10 cellular contexts compared by ENCODE assay signal in the genomic region with DNA sequence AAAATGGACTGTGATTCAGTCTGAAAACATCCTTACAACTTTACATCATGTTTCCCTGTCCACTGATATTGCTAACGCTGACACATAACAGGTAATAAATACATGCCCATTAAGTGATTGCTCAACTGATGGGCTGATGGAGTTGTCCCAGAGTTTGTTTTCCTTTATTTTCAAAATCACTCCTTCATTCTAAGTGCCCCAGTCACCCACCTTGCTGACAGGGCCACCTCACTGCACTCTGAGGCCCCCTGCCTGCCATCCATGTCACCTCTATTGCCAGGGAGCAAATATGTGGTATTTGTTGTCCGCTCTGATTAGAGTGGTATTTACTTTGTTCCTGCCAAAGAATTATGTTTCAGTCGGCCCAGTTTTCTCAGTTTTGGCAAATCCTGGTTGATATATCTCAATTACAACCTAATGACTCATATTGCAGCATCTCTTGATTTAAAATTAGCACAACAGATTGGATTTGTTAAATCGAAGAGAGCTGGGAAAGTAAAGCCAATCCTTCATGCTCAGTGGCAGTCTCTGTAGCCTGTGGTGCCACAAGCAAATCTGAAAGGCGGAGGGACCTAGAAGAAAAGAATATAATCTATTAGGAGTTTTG.
DNase-seq lines count a peak whose midpoint lies in the region; ATAC-seq and TF ChIP-seq lines count a peak whose summit lies in the region.
"Had no signal": no experiment of that assay in that cellular context is flagged by ENCODE, and none has a peak within 500 bp of the region (broad histone marks: within the 10 kb centered on the region; RNA-seq: fewer than 3 reads in every experiment).

No MANE protein-coding gene starts in this region.

- H3K36me3 ChIP-seq in PC-3 (ENCODE audit: low read depth, low read length) = no peaks in the 10 kb centered on the region

- H3K4me3 ChIP-seq in PC-3 (ENCODE audit: low read length) = no peak overlapping the region
- no peak overlapping the region for H3K4me3 ChIP-seq in fibroblast of pulmonary artery (replicated peaks; ENCODE audit: low read depth, low read length)
- H3K4me3 ChIP-seq: skin epidermis had no signal

- no TSS peak for BruUV-seq in PC-3 (replicated peaks; lab: Mats Ljungman, UMichigan)

- no peaks in the 10 kb centered on the region for H3K9me3 ChIP-seq in PC-3 (ENCODE audit: low read length)

- H3K27ac ChIP-seq in PC-3 (ENCODE audit: low read length) = no peak overlapping the region

- no peaks in the 10 kb centered on the region for H3F3A ChIP-seq in PC-3 (ENCODE audit: low read length, unreplicated experiment)

- peak overlapping the region; percentile 33; the same call in 1 of the 2 replicates for H2AFZ ChIP-seq in PC-3 (ENCODE audit: low read length)

- CTCF ChIA-PET in PC-3 (lab: Charles Lee) = interaction anchor here (0.6 kb wide), 2 partner anchors 62 to 288 kb away, joined by 3 to 5 read pairs; no protein-coding TSS in a partner anchor
- CTCF ChIA-PET in activated CD8-positive, alpha-beta T cell treated with anti-CD3 and anti-CD28 coated beads for 36 hours (lab: Charles Lee) = no interaction called here

- POLR2A ChIA-PET in PC-3 (lab: Charles Lee; ENCODE audit: unreplicated experiment) = interaction anchor here (0.6 kb wide), 1 partner anchor 713 kb away, joined by 3 read pairs; no protein-coding TSS in a partner anchor
- POLR2A ChIA-PET in activated CD8-positive, alpha-beta T cell treated with anti-CD3 and anti-CD28 coated beads for 36 hours (lab: Charles Lee) = no interaction called here

- no peaks in the 10 kb centered on the region for H3K36me3 Mint-ChIP-seq in progenitor cell of endocrine pancreas (ENCODE audit: insufficient read depth)
- H3K36me3 Mint-ChIP-seq in activated CD8-positive, alpha-beta T cell treated with anti-CD3 and anti-CD28 coated beads for 36 hours (ENCODE audit: low read depth) = no peaks in the 10 kb centered on the region

- peaks cover 4% of the 10 kb centered on the region for H3K27me3 Mint-ChIP-seq in progenitor cell of endocrine pancreas
- H3K27me3 Mint-ChIP-seq in activated CD8-positive, alpha-beta T cell treated with anti-CD3 and anti-CD28 coated beads for 36 hours = peaks cover 4% of the 10 kb centered on the region

- peak; percentile 82 for ATAC-seq in PC-3
- no peak for ATAC-seq in activated CD8-positive, alpha-beta T cell treated with anti-CD3 and anti-CD28 coated beads for 36 hours
- no peak for ATAC-seq in GM21723 (IDR thresholded peaks at IDR 0.05; ENCODE audit: unreplicated experiment)
- ATAC-seq in GM18909 (IDR thresholded peaks at IDR 0.05; ENCODE audit: poor library complexity, unreplicated experiment) = no peak

- peak overlapping the region; percentile 54 for H3K27ac Mint-ChIP-seq in progenitor cell of endocrine pancreas
- no peak overlapping the region for H3K27ac Mint-ChIP-seq in activated CD8-positive, alpha-beta T cell treated with anti-CD3 and anti-CD28 coated beads for 36 hours

- peak; percentile 5 for DNase-seq in ELF-1 (ENCODE audit: low read depth, low spot score)
- DNase-seq in PC-3 = peak; percentile 59
- DNase-seq in fibroblast of pulmonary artery (ENCODE audit: low read depth) = peak; percentile 59
- DNase-seq in progenitor cell of endocrine pancreas (ENCODE audit: low spot score, unreplicated experiment) = peak; percentile 11
- no peak for DNase-seq in activated CD8-positive, alpha-beta T cell treated with anti-CD3 and anti-CD28 coated beads for 36 hours
- DNase-seq in activated naive CD4-positive, alpha-beta T cell treated with anti-CD3 and anti-CD28 coated beads, Interleukin-2, amount 50 U/mL, for 16 hours = no peak
- DNase-seq: NCI-H526 treated with DMSO at 0.1 percent for 48 hours had no signal

- peak overlapping the region; percentile 12; the same call in 1 of the 2 replicates for H3K4me2 ChIP-seq in PC-3 (ENCODE audit: low read length)

- no peaks in the 10 kb centered on the region for H3K79me2 ChIP-seq in PC-3 (ENCODE audit: low read length)

- H3K27me3 ChIP-seq in PC-3 (ENCODE audit: low read length) = no peaks in the 10 kb centered on the region

- TF ChIP-seq CTCF in PC-3 (conservative IDR thresholded peaks at IDR 0.05; ENCODE audit: low read depth, low read length) (peak; percentile 64), fibroblast of pulmonary artery (IDR thresholded peaks at IDR 0.05; ENCODE audit: low read length, missing control alignments) (peak; percentile 46), progenitor cell of endocrine pancreas (IDR thresholded peaks at IDR 0.05; ENCODE audit: unreplicated experiment) (peak; percentile 58)
- no peak for TF ChIP-seq CTCF in activated CD8-positive, alpha-beta T cell treated with anti-CD3 and anti-CD28 coated beads for 36 hours (IDR thresholded peaks at IDR 0.05)

- peaks cover 11% of the 10 kb centered on the region for H3K4me1 Mint-ChIP-seq in progenitor cell of endocrine pancreas (ENCODE audit: low read depth)
- no peaks in the 10 kb centered on the region for H3K4me1 Mint-ChIP-seq in activated CD8-positive, alpha-beta T cell treated with anti-CD3 and anti-CD28 coated beads for 36 hours (ENCODE audit: low read depth)

- no peak overlapping the region for H3K9ac ChIP-seq in PC-3 (ENCODE audit: low read length)

- H3K4me3 Mint-ChIP-seq in progenitor cell of endocrine pancreas (ENCODE audit: low read depth) = no peak overlapping the region
- H3K4me3 Mint-ChIP-seq in activated CD8-positive, alpha-beta T cell treated with anti-CD3 and anti-CD28 coated beads for 36 hours = no peak overlapping the region

- H3K4me1 ChIP-seq in PC-3 (ENCODE audit: insufficient read depth, low read length) = peaks cover 24% of the 10 kb centered on the region

- intact Hi-C loops in PC-3 (cut with micrococcal nuclease) = no loop called here
- intact Hi-C loops in activated CD8-positive, alpha-beta T cell treated with anti-CD3 and anti-CD28 coated beads for 36 hours (cut with micrococcal nuclease) = no loop called here

- H3K9me2 ChIP-seq in PC-3 (replicated peaks; ENCODE audit: low read length) = no peaks in the 10 kb centered on the region

- peaks cover 9% of the 10 kb centered on the region for H3K9me3 Mint-ChIP-seq in progenitor cell of endocrine pancreas (ENCODE audit: low read depth)
- H3K9me3 Mint-ChIP-seq in activated CD8-positive, alpha-beta T cell treated with anti-CD3 and anti-CD28 coated beads for 36 hours = no peaks in the 10 kb centered on the region

- no peaks in the 10 kb centered on the region for H4K20me1 ChIP-seq in PC-3 (ENCODE audit: low read length)

Comparison
In these comparisons a context has a peak if more than half of its experiments do, and no peak if none do; other contexts are left out.
1. DNase-seq: peak in ELF-1 (single experiment), PC-3 (single experiment), fibroblast of pulmonary artery (single experiment) and progenitor cell of endocrine pancreas (single experiment); none in activated CD8-positive, alpha-beta T cell treated with anti-CD3 and anti-CD28 coated beads for 36 hours (single experiment) and activated naive CD4-positive, alpha-beta T cell treated with anti-CD3 and anti-CD28 coated beads, Interleukin-2, amount 50 U/mL, for 16 hours (single experiment).